ENCODE assay signal across 24 cellular contexts in genomic region chr13:48876289-48876688, GRCh38.
"Had no signal": no experiment of that assay in that cellular context is flagged by ENCODE, and none has a peak within 500 bp of the region (broad histone marks: within the 10 kb centered on the region; RNA-seq: fewer than 3 reads in every experiment).

No MANE protein-coding gene starts in this region.

- ATAC-seq: activated CD4-positive, alpha-beta T cell treated with anti-CD3 and anti-CD28 coated beads for 36 hours; activated T-cell treated with anti-CD3 and anti-CD28 coated beads, Interleukin-2, amount 50 U/mL, for 72 hours; left lung; naive thymus-derived CD8-positive, alpha-beta T cell; sciatic nerve; stimulated activated memory B cell treated with anti-CD40 and anti-IgM and Interleukin-4, amounts not matched to agents 10 μg/mL and 1 μg/mL and 100 μg/mL, for 72 hours had no signal

- DNase-seq: activated B cell treated with CpG ODN at 0.5 μM for 24 hours; activated CD4-positive, alpha-beta memory T cell treated with anti-CD3 and anti-CD28 coated beads for 36 hours; activated CD4-positive, alpha-beta T cell treated with anti-CD3 and anti-CD28 coated beads for 36 hours; activated effector memory CD4-positive, alpha-beta T cell treated with Interleukin-2 at 50 U/mL for 16 hours; activated naive CD4-positive, alpha-beta T cell treated with anti-CD3 and anti-CD28 coated beads for 36 hours; activated T-cell treated with anti-CD3 and anti-CD28 coated beads, Interleukin-2, amount 50 U/mL, for 72 hours; effector CD8-positive, alpha-beta T cell; glutamatergic neuron; hippocampal formation; kidney glomerular epithelial cell; left lung; naive thymus-derived CD8-positive, alpha-beta T cell; stimulated activated CD4-positive, alpha-beta T cell treated with anti-CD3 and anti-CD28 coated beads, Interleukin-15, amount 100 ng/mL, for 24 hours; stomach; T-helper 9 cell had no signal

- H3K4me1 ChIP-seq: esophagus muscularis mucosa, left lung, stomach, suprapubic skin, tibial nerve had no signal

- H3K27me3 ChIP-seq: tibial nerve had no signal

- H3K27ac Mint-ChIP-seq: activated B cell treated with CpG ODN at 0.5 μM for 24 hours; activated CD4-positive, alpha-beta memory T cell treated with anti-CD3 and anti-CD28 coated beads for 36 hours; activated CD4-positive, alpha-beta T cell treated with anti-CD3 and anti-CD28 coated beads for 36 hours; activated naive CD4-positive, alpha-beta T cell treated with anti-CD3 and anti-CD28 coated beads for 36 hours; activated T-cell treated with anti-CD3 and anti-CD28 coated beads, Interleukin-2, amount 50 U/mL, for 72 hours; mesothelial cell of epicardium; naive thymus-derived CD8-positive, alpha-beta T cell; stimulated activated memory B cell treated with anti-CD40 and anti-IgM and Interleukin-4, amounts not matched to agents 10 μg/mL and 1 μg/mL and 100 μg/mL, for 72 hours had no signal

- H3K36me3 Mint-ChIP-seq: activated CD4-positive, alpha-beta memory T cell treated with anti-CD3 and anti-CD28 coated beads for 36 hours; mesothelial cell of epicardium; naive thymus-derived CD8-positive, alpha-beta T cell; stimulated activated memory B cell treated with anti-CD40 and anti-IgM and Interleukin-4, amounts not matched to agents 10 μg/mL and 1 μg/mL and 100 μg/mL, for 72 hours had no signal

- H3K27me3 Mint-ChIP-seq: activated CD4-positive, alpha-beta memory T cell treated with anti-CD3 and anti-CD28 coated beads for 36 hours had no signal

- H3K36me3 ChIP-seq: cardiac muscle cell, esophagus muscularis mucosa, left lung, stomach, suprapubic skin, tibial nerve had no signal

- H3K9me3 Mint-ChIP-seq: activated B cell treated with CpG ODN at 0.5 μM for 24 hours; activated CD4-positive, alpha-beta memory T cell treated with anti-CD3 and anti-CD28 coated beads for 36 hours; activated naive CD4-positive, alpha-beta T cell treated with anti-CD3 and anti-CD28 coated beads for 36 hours; activated T-cell treated with anti-CD3 and anti-CD28 coated beads, Interleukin-2, amount 50 U/mL, for 72 hours; mesothelial cell of epicardium; naive thymus-derived CD8-positive, alpha-beta T cell; stimulated activated memory B cell treated with anti-CD40 and anti-IgM and Interleukin-4, amounts not matched to agents 10 μg/mL and 1 μg/mL and 100 μg/mL, for 72 hours had no signal

- H3K4me2 ChIP-seq: smooth muscle cell had no signal

- H3K4me1 Mint-ChIP-seq: activated B cell treated with CpG ODN at 0.5 μM for 24 hours; stimulated activated memory B cell treated with anti-CD40 and anti-IgM and Interleukin-4, amounts not matched to agents 10 μg/mL and 1 μg/mL and 100 μg/mL, for 72 hours had no signal

- H3K4me3 ChIP-seq: cardiac muscle cell, esophagus muscularis mucosa, left lung, lung, smooth muscle cell, stomach, suprapubic skin, tibial nerve had no signal

- H3K27ac ChIP-seq: cardiac muscle cell, esophagus muscularis mucosa, left lung, stomach, suprapubic skin, tibial nerve had no signal

- H3K4me3 Mint-ChIP-seq: activated B cell treated with CpG ODN at 0.5 μM for 24 hours; activated CD4-positive, alpha-beta memory T cell treated with anti-CD3 and anti-CD28 coated beads for 36 hours; activated CD4-positive, alpha-beta T cell treated with anti-CD3 and anti-CD28 coated beads for 36 hours; activated naive CD4-positive, alpha-beta T cell treated with anti-CD3 and anti-CD28 coated beads for 36 hours; activated T-cell treated with anti-CD3 and anti-CD28 coated beads, Interleukin-2, amount 50 U/mL, for 72 hours; mesothelial cell of epicardium; naive thymus-derived CD8-positive, alpha-beta T cell; stimulated activated memory B cell treated with anti-CD40 and anti-IgM and Interleukin-4, amounts not matched to agents 10 μg/mL and 1 μg/mL and 100 μg/mL, for 72 hours had no signal
